9 cellular contexts compared by ENCODE assay signal in genomic region chr1:154969741-154970452, GRCh38. TPM values are rescaled to one million over a fixed set of nuclear protein-coding genes. Genes with fewer than 3 reads are reported as not detected.
DNase-seq lines count a peak whose midpoint lies in the region; ATAC-seq and TF ChIP-seq lines count a peak whose summit lies in the region.
"Had no signal": no experiment of that assay in that cellular context is flagged by ENCODE, and none has a peak within 500 bp of the region (broad histone marks: within the 10 kb centered on the region; RNA-seq: fewer than 3 reads in every experiment).

No MANE protein-coding gene starts in this region.

- H2AFZ ChIP-seq in fibroblast of lung (ENCODE audit: low read length), result no peak overlapping the region
- H2AFZ ChIP-seq in parathyroid adenoma, result no peak overlapping the region

- H3K4me1 ChIP-seq in SJSA1 (replicated peaks) (peaks cover 43% of the 10 kb centered on the region), fibroblast of lung (ENCODE audit: control insufficient read depth, extremely low read depth, insufficient read depth, low read length) (peaks cover 26% of the 10 kb centered on the region), parathyroid adenoma (peaks cover 7% of the 10 kb centered on the region)

- H4K20me1 ChIP-seq in fibroblast of lung (ENCODE audit: control insufficient read depth, extremely low read depth, insufficient read depth, low read length), result no peaks in the 10 kb centered on the region

- peaks cover 56% of the 10 kb centered on the region for H3K36me3 Mint-ChIP-seq in CD4-positive, alpha-beta T cell (ENCODE audit: low read depth)

- no peaks in the 10 kb centered on the region for H3K9me3 Mint-ChIP-seq in CD4-positive, alpha-beta T cell

- no peaks in the 10 kb centered on the region for H3K9me3 ChIP-seq in CD4-positive, alpha-beta T cell (ENCODE audit: control insufficient read depth, low read length)
- H3K9me3 ChIP-seq in SJSA1 (replicated peaks), result no peaks in the 10 kb centered on the region
- H3K9me3 ChIP-seq in fibroblast of lung (ENCODE audit: control insufficient read depth, insufficient read depth, low read depth, low read length), result no peaks in the 10 kb centered on the region
- H3K9me3 ChIP-seq in parathyroid adenoma (ENCODE audit: control insufficient read depth, low read length), result no peaks in the 10 kb centered on the region

- H3K4me3 Mint-ChIP-seq in CD4-positive, alpha-beta T cell, result no peak overlapping the region

- peak overlapping the region; percentile 34 for H3K27ac ChIP-seq in CD4-positive, alpha-beta T cell (ENCODE audit: low read depth, low read length)
- peak overlapping the region; percentile 97 for H3K27ac ChIP-seq in SJSA1
- H3K27ac ChIP-seq in fibroblast of lung (ENCODE audit: insufficient read depth, low read length), result peak overlapping the region; percentile 94
- peak overlapping the region; percentile 98 for H3K27ac ChIP-seq in parathyroid adenoma

- intact Hi-C loops in CD4-positive, alpha-beta T cell (cut with DNase I, micrococcal nuclease), result no loop called here

- H3K36me3 ChIP-seq in SJSA1 (peaks cover 54% of the 10 kb centered on the region), fibroblast of lung (ENCODE audit: control insufficient read depth, insufficient read depth, low read length) (peaks cover 24% of the 10 kb centered on the region), parathyroid adenoma (ENCODE audit: control insufficient read depth, insufficient read depth, low read length) (no peaks in the 10 kb centered on the region)

- no peak for DNase-seq in CD4-positive, alpha-beta T cell
- no peak for DNase-seq in SJSA1 (ENCODE audit: low read depth in 1 of 2, low spot score in 2 of 2)
- no peak for DNase-seq in fibroblast of lung (ENCODE audit: low read depth in 2 of 2)
- no peak for DNase-seq in activated gamma-delta T cell (lab: John Stamatoyannopoulos, UW)
- DNase-seq in ecto neural progenitor cell (ENCODE audit: low spot score), result no peak
- DNase-seq: activated effector memory CD4-positive, alpha-beta T cell treated with Interleukin-2 at 50 U/mL for 16 hours had no signal

- no peaks in the 10 kb centered on the region for H3K27me3 ChIP-seq in CD4-positive, alpha-beta T cell (ENCODE audit: control insufficient read depth, insufficient read depth, low read length)
- H3K27me3 ChIP-seq in SJSA1 (replicated peaks) (no peaks in the 10 kb centered on the region), fibroblast of lung (ENCODE audit: control insufficient read depth, insufficient read depth, low read length) (no peaks in the 10 kb centered on the region), parathyroid adenoma (ENCODE audit: control insufficient read depth, insufficient read depth, low read length) (no peaks in the 10 kb centered on the region)

- POLR2A ChIA-PET in CD4-positive, alpha-beta T cell (lab: Charles Lee), result interaction anchor here (1.1 to 2.4 kb wide), 6 partner anchors 8 to 44 kb away, joined by 3 to 9 read pairs (median 4); partner anchors contain the start of genes PBXIP1 and PYGO2

- H3K79me2 ChIP-seq in fibroblast of lung (ENCODE audit: control insufficient read depth, insufficient read depth, low read length) (peaks cover 54% of the 10 kb centered on the region), parathyroid adenoma (no peaks in the 10 kb centered on the region)

- peaks cover 30% of the 10 kb centered on the region for H3K4me1 Mint-ChIP-seq in CD4-positive, alpha-beta T cell (ENCODE audit: low read depth)

- peak overlapping the region; percentile 76 for H3K9ac ChIP-seq in fibroblast of lung (ENCODE audit: insufficient read depth, low read length)
- H3K9ac ChIP-seq in parathyroid adenoma, result no peak overlapping the region

- TF ChIP-seq CTCF in CD4-positive, alpha-beta T cell (IDR thresholded peaks at IDR 0.05), result no peak
- TF ChIP-seq CTCF in fibroblast of lung (conservative IDR thresholded peaks at IDR 0.05 in 1 of 2, IDR thresholded peaks at IDR 0.05 in 1 of 2; ENCODE audit: low read depth in 1 of 2, low read length in 2 of 2), result no peak
- no peak for TF ChIP-seq CTCF in parathyroid adenoma (IDR thresholded peaks at IDR 0.05)

- no peaks in the 10 kb centered on the region for H3K27me3 Mint-ChIP-seq in CD4-positive, alpha-beta T cell

- H3K4me3 ChIP-seq in SJSA1 (peak overlapping the region; percentile 33), fibroblast of lung (replicated peaks in 1 of 4; ENCODE audit: control extremely low read depth in 1 of 4, insufficient read depth in 1 of 4, low read depth in 3 of 4, low read length in 4 of 4) (peak overlapping the region; percentile 60 to 92 (median 82)), parathyroid adenoma (ENCODE audit: low read depth, low read length) (peak overlapping the region; percentile 45)

- peak overlapping the region; percentile 70 for H3K27ac Mint-ChIP-seq in CD4-positive, alpha-beta T cell

- CTCF ChIA-PET in CD4-positive, alpha-beta T cell (lab: Charles Lee), result interaction anchor here (1.2 to 10.7 kb wide), 3 partner anchors 29 to 92 kb away, joined by 3 to 71 read pairs (median 8); no protein-coding TSS in a partner anchor

- no peak for ATAC-seq in CD4-positive, alpha-beta T cell (ENCODE audit: poor library complexity)
- no peak for ATAC-seq in GM21717 (IDR thresholded peaks at IDR 0.05; ENCODE audit: unreplicated experiment)
- no peak for ATAC-seq in GM18517 (IDR thresholded peaks at IDR 0.05; ENCODE audit: unreplicated experiment)

- H3K4me2 ChIP-seq in fibroblast of lung (ENCODE audit: extremely low read depth, insufficient read depth, low read length), result peak overlapping the region; percentile 85
- H3K4me2 ChIP-seq in parathyroid adenoma (ENCODE audit: low read length), result peak overlapping the region; percentile 64

RNA-seq across cellular contexts. Expression of gene SHC1, which starts 0.7 kb away (rescaled TPM):
- total RNA-seq in CD4-positive, alpha-beta T cell, result 10 to 100 TPM; 59.9 to 60.0 TPM
- 101 and 155 TPM in 2 replicates for total RNA-seq in SJSA1 (2014; rRNA removed; shearing (Covaris generic))
- total RNA-seq in fibroblast of lung, result 220 and 245 TPM in 2 replicates
- polyA plus RNA-seq in fibroblast of lung, result 277 and 289 TPM in 2 replicates
- 261 and 301 TPM in 2 replicates for polyA plus RNA-seq in fibroblast of lung (2012)
- 433 and 499 TPM in 2 replicates for polyA minus RNA-seq in fibroblast of lung (ENCODE audit: low replicate concordance)

RNA-seq across cellular contexts. Expression of gene CKS1B, which starts 4.6 kb away (rescaled TPM):
- 1 to 10 TPM; 1.4 to 3.9 TPM for total RNA-seq in CD4-positive, alpha-beta T cell
- 290 and 338 TPM in 2 replicates for total RNA-seq in SJSA1 (2014; rRNA removed; shearing (Covaris generic))
- total RNA-seq in fibroblast of lung, result 23.9 and 40.3 TPM in 2 replicates
- 55.4 and 176 TPM in 2 replicates for polyA plus RNA-seq in fibroblast of lung
- 38.8 and 114 TPM in 2 replicates for polyA plus RNA-seq in fibroblast of lung (2012)
- polyA minus RNA-seq in fibroblast of lung (ENCODE audit: low replicate concordance), result 4.0 and 38.8 TPM in 2 replicates

RNA-seq across cellular contexts. Expression of gene PYGO2, which starts 8.3 kb away (rescaled TPM):
- 10 to 100 TPM; 30.3 to 32.8 TPM for total RNA-seq in CD4-positive, alpha-beta T cell
- 18.0 and 20.0 TPM in 2 replicates for total RNA-seq in SJSA1 (2014; rRNA removed; shearing (Covaris generic))
- 19.3 and 28.1 TPM in 2 replicates for total RNA-seq in fibroblast of lung
- polyA plus RNA-seq in fibroblast of lung, result 15.3 and 17.4 TPM in 2 replicates
- polyA plus RNA-seq in fibroblast of lung (2012), result 12.5 and 17.2 TPM in 2 replicates
- 18.3 and 28.6 TPM in 2 replicates for polyA minus RNA-seq in fibroblast of lung (ENCODE audit: low replicate concordance)

RNA-seq across cellular contexts. Expression of gene FLAD1, which starts 13.2 kb away (rescaled TPM):
- total RNA-seq in CD4-positive, alpha-beta T cell, result 10 to 100 TPM; 16.7 to 19.4 TPM
- total RNA-seq in SJSA1 (2014; rRNA removed; shearing (Covaris generic)), result 15.4 and 23.7 TPM in 2 replicates
- 20.5 and 24.9 TPM in 2 replicates for total RNA-seq in fibroblast of lung
- 11.8 and 20.1 TPM in 2 replicates for polyA plus RNA-seq in fibroblast of lung
- 21.2 and 31.5 TPM in 2 replicates for polyA plus RNA-seq in fibroblast of lung (2012)
- 25.3 and 47.5 TPM in 2 replicates for polyA minus RNA-seq in fibroblast of lung (ENCODE audit: low replicate concordance)

RNA-seq across cellular contexts. Expression of gene PBXIP1, which starts 14.0 kb away (rescaled TPM):
- total RNA-seq in CD4-positive, alpha-beta T cell, result 100 to 1,000 TPM; 434 to 440 TPM
- 25.2 and 30.2 TPM in 2 replicates for total RNA-seq in SJSA1 (2014; rRNA removed; shearing (Covaris generic))
- total RNA-seq in fibroblast of lung, result 106 and 113 TPM in 2 replicates
- 21.1 and 32.8 TPM in 2 replicates for polyA plus RNA-seq in fibroblast of lung
- polyA plus RNA-seq in fibroblast of lung (2012), result 34.4 and 51.1 TPM in 2 replicates
- 35.8 and 41.1 TPM in 2 replicates for polyA minus RNA-seq in fibroblast of lung (ENCODE audit: low replicate concordance)

Comparison
In these comparisons a context has a peak if more than half of its experiments do, and no peak if none do; other contexts are left out.
1. H3K27ac ChIP-seq: peak in every context shown above with its lines; median percentile 98 in parathyroid adenoma; 97 in SJSA1; 94 in fibroblast of lung; 34 in CD4-positive, alpha-beta T cell.